ENCODE assay signal across 2 cellular contexts in the genomic region with DNA sequence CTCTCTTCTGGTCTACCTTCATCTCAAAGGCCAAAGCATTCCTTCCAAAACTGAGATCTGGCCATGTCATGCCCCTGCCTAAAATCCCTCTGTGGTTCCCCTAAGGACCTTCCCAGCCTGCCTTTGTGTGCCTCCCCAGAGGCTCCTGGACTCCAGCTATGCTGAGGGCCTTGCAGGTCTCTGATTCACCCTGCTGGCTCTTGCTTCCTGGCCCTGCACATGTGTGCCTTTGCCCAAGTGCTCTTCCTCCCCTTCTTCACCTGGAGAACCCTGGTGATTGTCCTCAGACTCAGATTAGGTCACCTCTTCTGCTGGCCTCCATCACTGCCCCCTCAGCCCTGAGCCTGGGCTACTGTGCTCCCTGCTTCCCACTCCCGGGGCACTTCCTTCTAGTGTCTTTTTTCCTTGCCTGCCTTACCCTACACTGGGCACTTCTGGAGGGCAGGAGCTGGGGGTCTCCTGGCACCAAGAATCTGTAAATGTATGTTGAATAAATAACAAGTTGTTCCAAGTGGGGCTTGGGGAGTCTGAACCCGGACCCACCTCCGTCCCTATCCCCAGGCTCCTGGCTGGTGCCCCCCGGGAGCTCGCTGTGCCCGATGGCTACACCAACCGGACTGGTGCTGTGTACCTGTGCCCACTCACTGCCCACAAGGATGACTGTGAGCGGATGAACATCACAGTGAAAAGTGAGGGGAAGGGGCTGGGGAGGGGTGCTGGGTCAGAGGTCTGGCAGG.
TF ChIP-seq lines count a peak whose summit lies in the region.

No MANE protein-coding gene starts in this region.

TF ChIP-seq in liver, 16 proteins besides CTCF, POLR2A, EP300 and RAD21:
- TF ChIP-seq EGR1 (IDR thresholded peaks at IDR 0.05; ENCODE audit: low read depth in 2 of 2) (no peak), RXRA (IDR thresholded peaks at IDR 0.05) (no peak), GABPA (IDR thresholded peaks at IDR 0.05 in 1 of 2, conservative IDR thresholded peaks at IDR 0.05 in 1 of 2) (no peak), HNF4A (conservative IDR thresholded peaks at IDR 0.05) (no peak), NR2F2 (IDR thresholded peaks at IDR 0.05) (no peak), TAF1 (conservative IDR thresholded peaks at IDR 0.05) (no peak), HNF4G (IDR thresholded peaks at IDR 0.05) (no peak), JUND (IDR thresholded peaks at IDR 0.05) (no peak), FOXA2 (IDR thresholded peaks at IDR 0.05) (no peak), FOXA1 (IDR thresholded peaks at IDR 0.05) (no peak), YY1 (IDR thresholded peaks at IDR 0.05) (no peak), SP1 (IDR thresholded peaks at IDR 0.05) (no peak), MAX (IDR thresholded peaks at IDR 0.05) (no peak)
- TF ChIP-seq, protein P1, sequence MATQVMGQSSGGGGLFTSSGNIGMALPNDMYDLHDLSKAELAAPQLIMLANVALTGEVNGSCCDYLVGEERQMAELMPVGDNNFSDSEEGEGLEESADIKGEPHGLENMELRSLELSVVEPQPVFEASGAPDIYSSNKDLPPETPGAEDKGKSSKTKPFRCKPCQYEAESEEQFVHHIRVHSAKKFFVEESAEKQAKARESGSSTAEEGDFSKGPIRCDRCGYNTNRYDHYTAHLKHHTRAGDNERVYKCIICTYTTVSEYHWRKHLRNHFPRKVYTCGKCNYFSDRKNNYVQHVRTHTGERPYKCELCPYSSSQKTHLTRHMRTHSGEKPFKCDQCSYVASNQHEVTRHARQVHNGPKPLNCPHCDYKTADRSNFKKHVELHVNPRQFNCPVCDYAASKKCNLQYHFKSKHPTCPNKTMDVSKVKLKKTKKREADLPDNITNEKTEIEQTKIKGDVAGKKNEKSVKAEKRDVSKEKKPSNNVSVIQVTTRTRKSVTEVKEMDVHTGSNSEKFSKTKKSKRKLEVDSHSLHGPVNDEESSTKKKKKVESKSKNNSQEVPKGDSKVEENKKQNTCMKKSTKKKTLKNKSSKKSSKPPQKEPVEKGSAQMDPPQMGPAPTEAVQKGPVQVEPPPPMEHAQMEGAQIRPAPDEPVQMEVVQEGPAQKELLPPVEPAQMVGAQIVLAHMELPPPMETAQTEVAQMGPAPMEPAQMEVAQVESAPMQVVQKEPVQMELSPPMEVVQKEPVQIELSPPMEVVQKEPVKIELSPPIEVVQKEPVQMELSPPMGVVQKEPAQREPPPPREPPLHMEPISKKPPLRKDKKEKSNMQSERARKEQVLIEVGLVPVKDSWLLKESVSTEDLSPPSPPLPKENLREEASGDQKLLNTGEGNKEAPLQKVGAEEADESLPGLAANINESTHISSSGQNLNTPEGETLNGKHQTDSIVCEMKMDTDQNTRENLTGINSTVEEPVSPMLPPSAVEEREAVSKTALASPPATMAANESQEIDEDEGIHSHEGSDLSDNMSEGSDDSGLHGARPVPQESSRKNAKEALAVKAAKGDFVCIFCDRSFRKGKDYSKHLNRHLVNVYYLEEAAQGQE (IDR thresholded peaks at IDR 0.05) = no peak
- TF ChIP-seq, protein P2, sequence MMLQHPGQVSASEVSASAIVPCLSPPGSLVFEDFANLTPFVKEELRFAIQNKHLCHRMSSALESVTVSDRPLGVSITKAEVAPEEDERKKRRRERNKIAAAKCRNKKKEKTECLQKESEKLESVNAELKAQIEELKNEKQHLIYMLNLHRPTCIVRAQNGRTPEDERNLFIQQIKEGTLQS (IDR thresholded peaks at IDR 0.05) = no peak
- TF ChIP-seq, protein P3, sequence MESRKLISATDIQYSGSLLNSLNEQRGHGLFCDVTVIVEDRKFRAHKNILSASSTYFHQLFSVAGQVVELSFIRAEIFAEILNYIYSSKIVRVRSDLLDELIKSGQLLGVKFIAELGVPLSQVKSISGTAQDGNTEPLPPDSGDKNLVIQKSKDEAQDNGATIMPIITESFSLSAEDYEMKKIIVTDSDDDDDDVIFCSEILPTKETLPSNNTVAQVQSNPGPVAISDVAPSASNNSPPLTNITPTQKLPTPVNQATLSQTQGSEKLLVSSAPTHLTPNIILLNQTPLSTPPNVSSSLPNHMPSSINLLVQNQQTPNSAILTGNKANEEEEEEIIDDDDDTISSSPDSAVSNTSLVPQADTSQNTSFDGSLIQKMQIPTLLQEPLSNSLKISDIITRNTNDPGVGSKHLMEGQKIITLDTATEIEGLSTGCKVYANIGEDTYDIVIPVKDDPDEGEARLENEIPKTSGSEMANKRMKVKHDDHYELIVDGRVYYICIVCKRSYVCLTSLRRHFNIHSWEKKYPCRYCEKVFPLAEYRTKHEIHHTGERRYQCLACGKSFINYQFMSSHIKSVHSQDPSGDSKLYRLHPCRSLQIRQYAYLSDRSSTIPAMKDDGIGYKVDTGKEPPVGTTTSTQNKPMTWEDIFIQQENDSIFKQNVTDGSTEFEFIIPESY (IDR thresholded peaks at IDR 0.05) = no peak

TF ChIP-seq in HepG2, 621 proteins besides CTCF, POLR2A, EP300 and RAD21:
- TF ChIP-seq CREM (IDR thresholded peaks at IDR 0.05) (no peak), CREM (CRISPR knock-in tag; IDR thresholded peaks at IDR 0.05) (no peak), ZNF841 (CRISPR knock-in tag; IDR thresholded peaks at IDR 0.05; ENCODE audit: borderline replicate concordance) (no peak), ZNF749 (CRISPR knock-in tag; IDR thresholded peaks at IDR 0.05; ENCODE audit: borderline replicate concordance) (no peak), ZFP82 (CRISPR knock-in tag; IDR thresholded peaks at IDR 0.05; ENCODE audit: borderline replicate concordance) (no peak), MTF2 (CRISPR knock-in tag; IDR thresholded peaks at IDR 0.05; ENCODE audit: borderline replicate concordance) (no peak), ZNF672 (CRISPR knock-in tag; IDR thresholded peaks at IDR 0.05) (no peak), STAT6 (CRISPR knock-in tag; IDR thresholded peaks at IDR 0.05; ENCODE audit: borderline replicate concordance) (no peak), RARA (CRISPR knock-in tag; IDR thresholded peaks at IDR 0.05) (no peak), ZMAT3 (CRISPR knock-in tag; conservative IDR thresholded peaks at IDR 0.05) (no peak), KAT8 (CRISPR knock-in tag; IDR thresholded peaks at IDR 0.05) (no peak), ERF (CRISPR knock-in tag; IDR thresholded peaks at IDR 0.05) (no peak), DNMT3B (CRISPR knock-in tag; conservative IDR thresholded peaks at IDR 0.05) (no peak), ZNF616 (CRISPR knock-in tag; IDR thresholded peaks at IDR 0.05; ENCODE audit: low read depth) (no peak), ZNF678 (CRISPR knock-in tag; IDR thresholded peaks at IDR 0.05) (no peak), AGO1 (IDR thresholded peaks at IDR 0.05; ENCODE audit: low read depth, low read length, poor library complexity, severe bottlenecking) (no peak), ZSCAN22 (CRISPR knock-in tag; IDR thresholded peaks at IDR 0.05) (no peak), ZSCAN25 (CRISPR knock-in tag; IDR thresholded peaks at IDR 0.05) (no peak), MED13 (CRISPR knock-in tag; IDR thresholded peaks at IDR 0.05) (no peak), NCOA2 (CRISPR knock-in tag; IDR thresholded peaks at IDR 0.05) (no peak)
- TF ChIP-seq, protein P4, sequence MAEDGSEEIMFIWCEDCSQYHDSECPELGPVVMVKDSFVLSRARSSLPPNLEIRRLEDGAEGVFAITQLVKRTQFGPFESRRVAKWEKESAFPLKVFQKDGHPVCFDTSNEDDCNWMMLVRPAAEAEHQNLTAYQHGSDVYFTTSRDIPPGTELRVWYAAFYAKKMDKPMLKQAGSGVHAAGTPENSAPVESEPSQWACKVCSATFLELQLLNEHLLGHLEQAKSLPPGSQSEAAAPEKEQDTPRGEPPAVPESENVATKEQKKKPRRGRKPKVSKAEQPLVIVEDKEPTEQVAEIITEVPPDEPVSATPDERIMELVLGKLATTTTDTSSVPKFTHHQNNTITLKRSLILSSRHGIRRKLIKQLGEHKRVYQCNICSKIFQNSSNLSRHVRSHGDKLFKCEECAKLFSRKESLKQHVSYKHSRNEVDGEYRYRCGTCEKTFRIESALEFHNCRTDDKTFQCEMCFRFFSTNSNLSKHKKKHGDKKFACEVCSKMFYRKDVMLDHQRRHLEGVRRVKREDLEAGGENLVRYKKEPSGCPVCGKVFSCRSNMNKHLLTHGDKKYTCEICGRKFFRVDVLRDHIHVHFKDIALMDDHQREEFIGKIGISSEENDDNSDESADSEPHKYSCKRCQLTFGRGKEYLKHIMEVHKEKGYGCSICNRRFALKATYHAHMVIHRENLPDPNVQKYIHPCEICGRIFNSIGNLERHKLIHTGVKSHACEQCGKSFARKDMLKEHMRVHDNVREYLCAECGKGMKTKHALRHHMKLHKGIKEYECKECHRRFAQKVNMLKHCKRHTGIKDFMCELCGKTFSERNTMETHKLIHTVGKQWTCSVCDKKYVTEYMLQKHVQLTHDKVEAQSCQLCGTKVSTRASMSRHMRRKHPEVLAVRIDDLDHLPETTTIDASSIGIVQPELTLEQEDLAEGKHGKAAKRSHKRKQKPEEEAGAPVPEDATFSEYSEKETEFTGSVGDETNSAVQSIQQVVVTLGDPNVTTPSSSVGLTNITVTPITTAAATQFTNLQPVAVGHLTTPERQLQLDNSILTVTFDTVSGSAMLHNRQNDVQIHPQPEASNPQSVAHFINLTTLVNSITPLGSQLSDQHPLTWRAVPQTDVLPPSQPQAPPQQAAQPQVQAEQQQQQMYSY (CRISPR knock-in tag; IDR thresholded peaks at IDR 0.05) = no peak
